Comparison of ENCODE assay signal across 2 cellular contexts in genomic region chr19:3409346-3410064, GRCh38.
TF ChIP-seq lines count a peak whose summit lies in the region.

No MANE protein-coding gene starts in this region.

TF ChIP-seq in IMR-90, 13 proteins besides CTCF, POLR2A, EP300 and RAD21 (continued from another document):
- no peak for TF ChIP-seq RFX5 (IDR thresholded peaks at IDR 0.05; ENCODE audit: low read depth, low read length)
- no peak for TF ChIP-seq CHD1 (IDR thresholded peaks at IDR 0.05; ENCODE audit: low read depth, low read length)
TF ChIP-seq in IMR-90: peak in this region for 0.

TF ChIP-seq in liver, 16 proteins besides CTCF, POLR2A, EP300 and RAD21 (continued from another document):
- TF ChIP-seq MAX (IDR thresholded peaks at IDR 0.05) (peak; percentile 81), HNF4A (conservative IDR thresholded peaks at IDR 0.05) (peak; percentile 91 to 92), RXRA (IDR thresholded peaks at IDR 0.05) (peak; percentile 97 to 98), FOXA2 (IDR thresholded peaks at IDR 0.05) (peak; percentile 60), GABPA (IDR thresholded peaks at IDR 0.05 in 1 of 2, conservative IDR thresholded peaks at IDR 0.05 in 1 of 2) (peak in 1 of 2 donors; percentile 65), ZBTB33 (IDR thresholded peaks at IDR 0.05) (peak; percentile 70), ATF3 (IDR thresholded peaks at IDR 0.05) (peak; percentile 62), FOXA1 (IDR thresholded peaks at IDR 0.05) (peak; percentile 60), EGR1 (IDR thresholded peaks at IDR 0.05; ENCODE audit: low read depth in 2 of 2) (peak; percentile 20 to 79), REST (IDR thresholded peaks at IDR 0.05) (no peak), YY1 (IDR thresholded peaks at IDR 0.05) (peak; percentile 85), NR2F2 (IDR thresholded peaks at IDR 0.05) (peak; percentile 62), TAF1 (conservative IDR thresholded peaks at IDR 0.05) (peak; percentile 85)
